In genomic region chr1:85462931-85463665, GRCh38 we compare ENCODE assay signal across 12 cellular contexts. TPM values are rescaled to one million over a fixed set of nuclear protein-coding genes. Genes with fewer than 3 reads are reported as not detected.
DNase-seq lines count a peak whose midpoint lies in the region; ATAC-seq and TF ChIP-seq lines count a peak whose summit lies in the region.
"Had no signal": no experiment of that assay in that cellular context is flagged by ENCODE, and none has a peak within 500 bp of the region (broad histone marks: within the 10 kb centered on the region; RNA-seq: fewer than 3 reads in every experiment).

No MANE protein-coding gene starts in this region.

- POLR2A ChIA-PET in HCT116 (lab: Charles Lee) = no interaction called here

- H3K79me2 ChIP-seq in HCT116 (ENCODE audit: insufficient read depth, low read length) = peaks cover 12% of the 10 kb centered on the region

- 88 to 94% (median 91%) methylated on average over 4 of the region's 4 CpGs for WGBS in heart left ventricle, 4 donors

- H3K9me3 ChIP-seq in HCT116 (ENCODE audit: control insufficient read depth in 1 of 2, insufficient read depth in 1 of 2, low read depth in 1 of 2, low read length in 2 of 2) = no peaks in the 10 kb centered on the region
- no peaks in the 10 kb centered on the region for H3K9me3 ChIP-seq in heart left ventricle

- H3K36me3 ChIP-seq in HCT116 (ENCODE audit: control insufficient read depth in 1 of 2, insufficient read depth in 2 of 2, low read length in 2 of 2) (no peaks in the 10 kb centered on the region), heart left ventricle (no peaks in the 10 kb centered on the region)

- RAD21 ChIA-PET in HCT116 (lab: Charles Lee; ENCODE audit: low non-redundant PET in 1 of 2, low total read pairs in 2 of 2, uncharacterized antibody in 2 of 2, unreplicated experiment in 2 of 2) = no interaction called here

- BruUV-seq in HCT116 (replicated peaks; lab: Mats Ljungman, UMichigan) = no TSS peak

- intact Hi-C loops in HCT116 (cut with micrococcal nuclease) (no loop called here), heart left ventricle (cut with DNase I) (loop anchor here in 2 of 10 donors (5.0 to 10.0 kb wide), 3 partner anchors 56 to 158 kb away; partner anchors contain the start of gene CCN1 (in 1 of the 2))

- ATAC-seq in HCT116 (no peak), GM21529 (IDR thresholded peaks at IDR 0.05; ENCODE audit: unreplicated experiment) (no peak), heart left ventricle (no peak), GM21825 (IDR thresholded peaks at IDR 0.05; ENCODE audit: unreplicated experiment) (no peak)
- ATAC-seq: activated CD8-positive, alpha-beta T cell treated with anti-CD3 and anti-CD28 coated beads, Interleukin-2, amount 10 ng/mL, durations not matched to agents 7 days and 5 days had no signal

- no peak overlapping the region for H3K27ac ChIP-seq in HCT116 (ENCODE audit: low read depth, low read length)
- H3K27ac ChIP-seq in VCaP = peak overlapping the region; percentile 91
- peak overlapping the region in 1 of 12 donors; percentile 62 for H3K27ac ChIP-seq in heart left ventricle

- no peak for TF ChIP-seq RAD21 in HCT116 (IDR thresholded peaks at IDR 0.05; ENCODE audit: low read depth)

- no peaks in the 10 kb centered on the region for H3K27me3 ChIP-seq in HCT116 (ENCODE audit: insufficient read depth, low read length)
- peaks cover 0 to 30% (median 0%) of the 10 kb centered on the region in 9 donors for H3K27me3 ChIP-seq in heart left ventricle

- no peak for DNase-seq in HCT116 (ENCODE audit: low read depth, low spot score)
- no peak for DNase-seq in skeletal muscle cell (ENCODE audit: low read depth)
- no peak for DNase-seq in activated CD8-positive, alpha-beta memory T cell treated with anti-CD3 and anti-CD28 coated beads for 24 hours
- no peak for DNase-seq in heart left ventricle
- DNase-seq: activated CD8-positive, alpha-beta T cell treated with anti-CD3 and anti-CD28 coated beads, Interleukin-2, amount 10 ng/mL, durations not matched to agents 7 days and 5 days; aorta; DMS79; NCI-H510A had no signal

- H3K4me2 ChIP-seq in HCT116 (ENCODE audit: low read length) = peak overlapping the region; percentile 90

- H2AFZ ChIP-seq in HCT116 (ENCODE audit: low read depth, low read length, poor library complexity, severe bottlenecking) = no peak overlapping the region

- no peaks in the 10 kb centered on the region for H4K20me1 ChIP-seq in HCT116 (ENCODE audit: insufficient read depth)

- no peak overlapping the region for H3K9ac ChIP-seq in HCT116 (ENCODE audit: low read length)

- H3K4me3 ChIP-seq in HCT116 (replicated peaks in 1 of 2; ENCODE audit: low read depth in 1 of 2, low read length in 2 of 2) = no peak overlapping the region
- H3K4me3 ChIP-seq in iPS-11a (ENCODE audit: low read depth, low read length) = peak overlapping the region; percentile 77
- peak overlapping the region; percentile 73 for H3K4me3 ChIP-seq in skeletal muscle cell (ENCODE audit: low read depth, low read length)
- H3K4me3 ChIP-seq in heart left ventricle = peak overlapping the region in 5 of 12 donors; percentile 67 to 77 (median 73)

- H3K4me1 ChIP-seq in HCT116 (ENCODE audit: control insufficient read depth in 1 of 2, insufficient read depth in 2 of 2, low read length in 2 of 2) (peaks cover 14 to 27% of the 10 kb centered on the region in 2 experiments; a peak in 3 of 4 replicates), heart left ventricle (peaks cover 0 to 23% (median 12%) of the 10 kb centered on the region in 12 donors)

- no peak for TF ChIP-seq POLR2A in HCT116 (IDR thresholded peaks at IDR 0.05; ENCODE audit: borderline replicate concordance, extremely low read depth, insufficient read depth, insufficient read length)
- no peak for TF ChIP-seq POLR2A in heart left ventricle (IDR thresholded peaks at IDR 0.05)

- CTCF ChIA-PET in HCT116 (lab: Charles Lee) = interaction anchor here (0.9 to 1.6 kb wide), 2 partner anchors 33 to 155 kb away, joined by 3 to 5 read pairs; no protein-coding TSS in a partner anchor

- no peaks in the 10 kb centered on the region for H3K9me2 ChIP-seq in HCT116 (ENCODE audit: insufficient read depth)

- TF ChIP-seq CTCF in HCT116 (IDR thresholded peaks at IDR 0.05 in 2 of 3, conservative IDR thresholded peaks at IDR 0.05 in 1 of 3; ENCODE audit: borderline replicate concordance in 1 of 3, insufficient read depth in 1 of 3, low read depth in 2 of 3, low read length in 2 of 3) (no peak), VCaP (conservative IDR thresholded peaks at IDR 0.05) (no peak), heart left ventricle (IDR thresholded peaks at IDR 0.05) (no peak)

TF ChIP-seq in HCT116, 20 proteins besides CTCF, POLR2A, EP300 and RAD21:
- no peak for TF ChIP-seq MAX (IDR thresholded peaks at IDR 0.05)
- no peak for TF ChIP-seq ZBTB33 (IDR thresholded peaks at IDR 0.05; ENCODE audit: extremely low read depth, insufficient replicate concordance, low read length)
- TF ChIP-seq EZH2 (IDR thresholded peaks at IDR 0.05) = no peak
- no peak for TF ChIP-seq ELF1 (IDR thresholded peaks at IDR 0.05; ENCODE audit: borderline replicate concordance, low read depth)
- TF ChIP-seq EGR1 (IDR thresholded peaks at IDR 0.05; ENCODE audit: low read depth) = no peak
- TF ChIP-seq POLR2AphosphoS5 (IDR thresholded peaks at IDR 0.05; ENCODE audit: low read depth, low read length) = no peak
- no peak for TF ChIP-seq SRF (IDR thresholded peaks at IDR 0.05; ENCODE audit: low read depth)

RNA-seq across cellular contexts. Expression of gene DDAH1, which starts 1.9 kb away (rescaled TPM):
- total RNA-seq in HCT116 (2021; ENCODE audit: unreplicated experiment) = 16.6 TPM
- polyA plus RNA-seq in HCT116 (2012) = 5.9 and 7.0 TPM in 2 replicates
- total RNA-seq in heart left ventricle = 10 to 100 TPM in 8 of 9 donors, 1 to 10 TPM in 1; 9.8 to 33.9 (median 18.0) TPM
- 10 to 100 TPM in 1 of 2 donors, 1 to 10 TPM in 1; 5.7 to 14.7 TPM for polyA plus RNA-seq in heart left ventricle

Comparison
In these comparisons a context has a peak if more than half of its experiments do, and no peak if none do; other contexts are left out.
1. H3K4me3 ChIP-seq: peak in iPS-11a (single experiment) and skeletal muscle cell (single experiment); none in HCT116 (0 of 2).